In the genomic region with DNA sequence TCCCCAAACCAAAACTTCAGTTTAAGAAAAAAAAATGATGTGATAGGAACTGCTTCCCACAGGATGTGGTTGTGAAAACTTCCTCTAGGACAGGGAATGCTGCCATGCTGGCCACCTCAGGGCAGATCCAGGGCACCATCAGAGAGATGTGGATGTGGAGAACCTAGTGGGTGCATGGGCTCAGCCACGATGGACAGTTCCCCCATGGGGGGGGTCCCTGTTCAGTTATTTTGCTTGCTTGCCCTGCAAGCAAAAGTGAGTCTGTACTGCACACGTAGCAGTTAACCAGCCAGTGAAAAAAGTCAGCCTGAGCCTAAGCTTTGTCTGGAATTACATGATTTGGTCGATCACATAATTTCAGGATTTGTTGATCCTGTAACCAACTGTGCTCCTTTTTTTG, we compare ENCODE assay signal across 15 cellular contexts. TPM values are rescaled to one million over a fixed set of nuclear protein-coding genes. Genes with fewer than 3 reads are reported as not detected.
DNase-seq lines count a peak whose midpoint lies in the region; TF ChIP-seq lines count a peak whose summit lies in the region.
"Had no signal": no experiment of that assay in that cellular context is flagged by ENCODE, and none has a peak within 500 bp of the region (broad histone marks: within the 10 kb centered on the region; RNA-seq: fewer than 3 reads in every experiment).

No MANE protein-coding gene starts in this region.

- H3K4me3 ChIP-seq in mesenchymal stem cell (ENCODE audit: insufficient read depth in 1 of 2, low read depth in 1 of 2, low read length in 2 of 2), result peak overlapping the region in 1 of 2 experiments; percentile 50
- H3K4me3 ChIP-seq in testis, result no peak overlapping the region
- H3K4me3 ChIP-seq: dorsolateral prefrontal cortex had no signal

- H2BK12ac ChIP-seq in mesenchymal stem cell (ENCODE audit: low read length in 2 of 2), result peak overlapping the region in 1 of 2 experiments; percentile 83

- H3K9me3 Mint-ChIP-seq in endothelial cell (ENCODE audit: unreplicated experiment), result no peaks in the 10 kb centered on the region
- H3K9me3 Mint-ChIP-seq in type B pancreatic cell, result no peaks in the 10 kb centered on the region
- H3K9me3 Mint-ChIP-seq: stimulated activated naive CD8-positive, alpha-beta T cell treated with anti-CD3 and anti-CD28 coated beads, Interleukin-15, amount 100 ng/mL, for 72 hours had no signal

- intact Hi-C loops in testis (cut with DNase I; ENCODE audit: low total_unique reads), result no loop called here

- no peaks in the 10 kb centered on the region for H3K79me1 ChIP-seq in mesenchymal stem cell (replicated peaks; ENCODE audit: low read length, poor library complexity, severe bottlenecking)

- no peak overlapping the region for H3K18ac ChIP-seq in mesenchymal stem cell (ENCODE audit: low read depth in 1 of 2, low read length in 2 of 2)

- peak overlapping the region; percentile 87 for H4K8ac ChIP-seq in mesenchymal stem cell (ENCODE audit: low read length)

- H3K27me3 Mint-ChIP-seq in endothelial cell (ENCODE audit: unreplicated experiment), result peaks cover 2% of the 10 kb centered on the region
- no peaks in the 10 kb centered on the region for H3K27me3 Mint-ChIP-seq in type B pancreatic cell

- peak overlapping the region in 1 of 2 experiments; percentile 54 for H3K4ac ChIP-seq in mesenchymal stem cell (ENCODE audit: low read depth in 1 of 2, low read length in 2 of 2)

- H2AK5ac ChIP-seq in mesenchymal stem cell (ENCODE audit: low read length, severe bottlenecking), result peak overlapping the region; percentile 93

- TF ChIP-seq POLR2A in testis (IDR thresholded peaks at IDR 0.05), result no peak

- no peaks in the 10 kb centered on the region for H3K27me3 ChIP-seq in mesenchymal stem cell (ENCODE audit: control insufficient read depth in 1 of 2, insufficient read depth in 1 of 2, low read length in 2 of 2)
- H3K27me3 ChIP-seq in testis, result no peaks in the 10 kb centered on the region

- H3K36me3 ChIP-seq in mesenchymal stem cell (ENCODE audit: control insufficient read depth in 1 of 2, insufficient read depth in 2 of 2, low read depth in 1 of 2, low read length in 2 of 2), result no peaks in the 10 kb centered on the region
- H3K36me3 ChIP-seq in testis (ENCODE audit: low read depth, missing control alignments), result no peaks in the 10 kb centered on the region

- H2AFZ ChIP-seq in mesenchymal stem cell (ENCODE audit: low read depth, low read length), result no peak overlapping the region
- H2AFZ ChIP-seq: parathyroid adenoma had no signal

- no peak overlapping the region for H4K91ac ChIP-seq in mesenchymal stem cell (ENCODE audit: low read length)

- no peak overlapping the region for H2BK120ac ChIP-seq in mesenchymal stem cell (ENCODE audit: low read depth, low read length)

- H3K4me1 Mint-ChIP-seq in endothelial cell (ENCODE audit: unreplicated experiment) (peaks cover 58% of the 10 kb centered on the region), type B pancreatic cell (ENCODE audit: unreplicated experiment) (peaks cover 31% of the 10 kb centered on the region)
- H3K4me1 Mint-ChIP-seq: stimulated activated naive CD8-positive, alpha-beta T cell treated with anti-CD3 and anti-CD28 coated beads, Interleukin-15, amount 100 ng/mL, for 72 hours had no signal

- H3K23ac ChIP-seq in mesenchymal stem cell (ENCODE audit: low read length in 2 of 2), result no peak overlapping the region

- peak overlapping the region; percentile 95 for H3K27ac Mint-ChIP-seq in endothelial cell (ENCODE audit: unreplicated experiment)
- peak overlapping the region; percentile 61 for H3K27ac Mint-ChIP-seq in type B pancreatic cell
- H3K27ac Mint-ChIP-seq: activated naive CD8-positive, alpha-beta T cell; stimulated activated naive CD8-positive, alpha-beta T cell treated with anti-CD3 and anti-CD28 coated beads, Interleukin-15, amount 100 ng/mL, for 72 hours had no signal

- peak; percentile 52 for DNase-seq in HT1080 (ENCODE audit: low read depth)
- no peak for DNase-seq in endothelial cell (ENCODE audit: low spot score)
- no peak for DNase-seq in mesenchymal stem cell
- DNase-seq in type B pancreatic cell (ENCODE audit: extremely low spot score, unreplicated experiment), result no peak
- DNase-seq in testis, result no peak
- no peak for DNase-seq in NCI-H187 treated with DMSO at 0.1 percent for 48 hours (lab: John Stamatoyannopoulos, UW)
- no peak for DNase-seq in OCI-M2 (lab: John Stamatoyannopoulos, UW; ENCODE audit: unreplicated experiment)
- DNase-seq: dorsolateral prefrontal cortex; NCI-H1417 treated with DMSO at 0.1 percent for 48 hours; SHP77 treated with DMSO at 0.1 percent for 48 hours; stimulated activated naive CD8-positive, alpha-beta T cell treated with anti-CD3 and anti-CD28 coated beads, Interleukin-15, amount 100 ng/mL, for 72 hours had no signal

- no peaks in the 10 kb centered on the region for H3K9me3 ChIP-seq in mesenchymal stem cell (ENCODE audit: control insufficient read depth, low read length)
- no peaks in the 10 kb centered on the region for H3K9me3 ChIP-seq in testis

- H3K9ac ChIP-seq in mesenchymal stem cell (ENCODE audit: low read length), result peak overlapping the region; percentile 86
- H3K9ac ChIP-seq: parathyroid adenoma had no signal

- H2BK15ac ChIP-seq in mesenchymal stem cell (ENCODE audit: low read depth, poor library complexity, severe bottlenecking), result no peak overlapping the region

- H3K4me1 ChIP-seq in mesenchymal stem cell (ENCODE audit: control insufficient read depth, insufficient read depth, low read depth, low read length) (peaks cover 8% of the 10 kb centered on the region), testis (no peaks in the 10 kb centered on the region)
- H3K4me1 ChIP-seq: parathyroid adenoma had no signal

- no peak overlapping the region for H3K4me2 ChIP-seq in mesenchymal stem cell (ENCODE audit: low read length, poor library complexity, severe bottlenecking)

- 89% methylated on average over 3 of the region's 3 CpGs for WGBS in mesenchymal stem cell
- WGBS in testis, 2 donors, result 41 to 67% methylated on average over 3 of the region's 3 CpGs

- H3K36me3 Mint-ChIP-seq in endothelial cell (ENCODE audit: low read depth, unreplicated experiment) (no peaks in the 10 kb centered on the region), type B pancreatic cell (no peaks in the 10 kb centered on the region)
- H3K36me3 Mint-ChIP-seq: activated naive CD8-positive, alpha-beta T cell had no signal

- H2BK5ac ChIP-seq in mesenchymal stem cell (ENCODE audit: low read depth, low read length, poor library complexity, severe bottlenecking), result peak overlapping the region; percentile 1

- H3K27ac ChIP-seq in mesenchymal stem cell (ENCODE audit: low read length, poor library complexity, severe bottlenecking), result peak overlapping the region; percentile 65
- H3K27ac ChIP-seq in testis, result no peak overlapping the region
- H3K27ac ChIP-seq: dorsolateral prefrontal cortex, parathyroid adenoma had no signal

- no peak overlapping the region for H3K4me3 Mint-ChIP-seq in endothelial cell (ENCODE audit: unreplicated experiment)
- no peak overlapping the region for H3K4me3 Mint-ChIP-seq in type B pancreatic cell
- H3K4me3 Mint-ChIP-seq: activated naive CD8-positive, alpha-beta T cell; stimulated activated naive CD8-positive, alpha-beta T cell treated with anti-CD3 and anti-CD28 coated beads, Interleukin-15, amount 100 ng/mL, for 72 hours had no signal

- H3K14ac ChIP-seq in mesenchymal stem cell (ENCODE audit: low read length in 2 of 2), result no peak overlapping the region

- TF ChIP-seq CTCF in endothelial cell (IDR thresholded peaks at IDR 0.05; ENCODE audit: unreplicated experiment) (no peak), type B pancreatic cell (conservative IDR thresholded peaks at IDR 0.05) (no peak), testis (IDR thresholded peaks at IDR 0.05) (no peak)

RNA-seq across cellular contexts. Expression of gene LAMB4, which starts 36.3 kb away (rescaled TPM):
- total RNA-seq in HT1080 (2014; rRNA removed; shearing (Covaris generic)), result 0.06 TPM in 1 of 2 replicates, not detected in the other
- 0.27 and 0.30 TPM in 2 replicates for polyA plus RNA-seq in HT1080 (2015; cell fraction: cytosol; rRNA removed)
- 0.25 and 0.59 TPM in 2 replicates for polyA plus RNA-seq in HT1080 (2015; cell fraction: nucleus; rRNA removed)
- total RNA-seq in endothelial cell (ENCODE audit: unreplicated experiment) (1.1 TPM), type B pancreatic cell (ENCODE audit: low replicate concordance) (0.81 and 1.3 TPM in 2 replicates), testis (1 to 10 TPM; 3.0 to 3.1 TPM)
- polyA plus RNA-seq in mesenchymal stem cell (2013, experiment 1 of 2), result 0.25 TPM
- polyA plus RNA-seq in mesenchymal stem cell (2013, experiment 2 of 2), result 0.18 TPM
- polyA plus RNA-seq in testis (ENCODE audit: insufficient read depth, low read depth, low replicate concordance), result 2.8 TPM
- total RNA-seq: H1, left lobe of liver had no signal
- polyA plus RNA-seq: H1 had no signal
